Comparison of ENCODE assay signal across 8 cellular contexts in the genomic region with DNA sequence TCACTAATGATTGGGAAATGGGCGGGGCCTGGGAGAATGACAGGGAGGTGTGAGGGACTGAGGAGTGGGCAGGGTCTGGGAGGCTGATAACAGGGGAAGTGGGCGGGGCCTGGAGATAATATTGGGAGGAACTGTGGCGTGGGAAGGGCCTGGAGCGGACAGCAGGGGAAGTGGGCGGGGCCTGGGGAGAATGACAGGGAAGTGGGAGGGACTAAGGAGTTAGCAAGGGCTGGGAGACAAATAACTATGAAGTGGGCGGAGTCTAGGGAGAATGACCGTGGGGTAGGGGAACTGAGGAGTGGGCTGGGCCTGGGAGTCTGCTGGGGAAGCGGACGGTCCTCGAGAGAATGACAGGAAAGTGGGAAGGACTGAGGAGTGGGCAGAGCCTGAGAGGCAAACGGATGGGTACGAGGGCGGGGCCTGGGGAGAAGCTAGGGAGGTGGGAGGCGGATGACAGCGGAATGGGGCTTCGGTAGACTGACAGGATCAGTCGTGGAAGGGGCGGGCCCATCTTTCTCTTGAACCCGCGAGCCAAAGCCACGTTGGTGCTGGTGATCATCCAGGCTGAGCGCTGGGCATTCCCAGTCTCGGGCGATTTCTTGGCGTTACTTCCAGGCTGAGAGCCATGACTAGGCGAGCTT. TPM values are rescaled to one million over a fixed set of nuclear protein-coding genes. Genes with fewer than 3 reads are reported as not detected.
DNase-seq lines count a peak whose midpoint lies in the region; ATAC-seq and TF ChIP-seq lines count a peak whose summit lies in the region.

No MANE protein-coding gene starts in this region.

- ATAC-seq in GM18511 (IDR thresholded peaks at IDR 0.05; ENCODE audit: unreplicated experiment) (peak; percentile 52), HG03520 (IDR thresholded peaks at IDR 0.05; ENCODE audit: unreplicated experiment) (peak; percentile 32)

- POLR2A ChIA-PET in AG04449 (lab: Yijun Ruan, JAX) (interaction anchor here (0.6 to 1.6 kb wide), 3 partner anchors 15 to 112 kb away, joined by 3 to 8 read pairs (median 3); a partner anchor contains a TSS), RWPE1 (lab: Yijun Ruan, JAX; ENCODE audit: low non-redundant PET) (no interaction called here)

- peak overlapping the region; percentile 34 for H3K9ac ChIP-seq in neural cell (ENCODE audit: low read length)

- H3K27ac ChIP-seq in RWPE1 (peak overlapping the region; percentile 80), neural cell (ENCODE audit: low read length) (no peak overlapping the region)

- H3K4me2 ChIP-seq in neural cell (ENCODE audit: low read length), result no peak overlapping the region

- H2AFZ ChIP-seq in neural cell (ENCODE audit: low read depth, low read length), result peak overlapping the region; percentile 65

- DNase-seq in AG04449 (ENCODE audit: low read depth, low spot score), result peak; percentile 40
- peak; percentile 97 for DNase-seq in RWPE1 (ENCODE audit: low spot score)
- DNase-seq in activated effector memory CD4-positive, alpha-beta T cell treated with anti-CD3 and anti-CD28 coated beads, Interleukin-2, amount 50 U/mL, for 16 hours, result peak; percentile 87
- DNase-seq in foreskin fibroblast, result peak; percentile 75 to 87
- peak; percentile 77 for DNase-seq in stromal cell of bone marrow (ENCODE audit: low read depth)

- H3K4me3 ChIP-seq in AG04449 (ENCODE audit: low read depth, low read length), result peak overlapping the region; percentile 73
- H3K4me3 ChIP-seq in foreskin fibroblast (ENCODE audit: low read depth in 1 of 2, low read length in 2 of 2), result peak overlapping the region; percentile 61 to 78
- H3K4me3 ChIP-seq in neural cell (ENCODE audit: low read length), result peak overlapping the region; percentile 63

- no peaks in the 10 kb centered on the region for H3K36me3 ChIP-seq in neural cell (ENCODE audit: insufficient read depth, low read length)

- TF ChIP-seq EP300 in neural cell (conservative IDR thresholded peaks at IDR 0.05; ENCODE audit: poor library complexity, severe bottlenecking), result no peak

- H3K9me3 ChIP-seq in neural cell (ENCODE audit: low read length), result no peaks in the 10 kb centered on the region

- peaks cover 5% of the 10 kb centered on the region for H3K27me3 ChIP-seq in neural cell (ENCODE audit: insufficient read depth, low read depth, low read length)

- no peaks in the 10 kb centered on the region for H4K20me1 ChIP-seq in neural cell (ENCODE audit: insufficient read depth)

- H3K9me2 ChIP-seq in neural cell (ENCODE audit: insufficient read depth, low read length), result no peaks in the 10 kb centered on the region

- TF ChIP-seq RAD21 in neural cell (conservative IDR thresholded peaks at IDR 0.05), result no peak

- TF ChIP-seq CTCF in AG04449 (IDR thresholded peaks at IDR 0.05; ENCODE audit: insufficient read depth, low read length, missing control alignments) (no peak), RWPE1 (conservative IDR thresholded peaks at IDR 0.05; ENCODE audit: low read depth) (no peak), foreskin fibroblast (IDR thresholded peaks at IDR 0.05; ENCODE audit: low read depth, low read length) (no peak), neural cell (IDR thresholded peaks at IDR 0.05; ENCODE audit: poor library complexity, severe bottlenecking) (no peak)

- CTCF ChIA-PET in AG04449 (lab: Yijun Ruan, JAX), result interaction anchor here (0.6 to 5.2 kb wide), 20 partner anchors 9 to 388 kb away, joined by 3 to 93 read pairs (median 4); a partner anchor contains a TSS
- CTCF ChIA-PET in RWPE1 (lab: Yijun Ruan, JAX), result interaction anchor here (0.5 to 1.7 kb wide), 10 partner anchors 10 to 706 kb away, joined by 3 to 14 read pairs (median 4); a partner anchor contains a TSS

- no peaks in the 10 kb centered on the region for H3K79me2 ChIP-seq in neural cell (replicated peaks; ENCODE audit: insufficient read depth, low read length)

- no peaks in the 10 kb centered on the region for H3F3A ChIP-seq in neural cell (ENCODE audit: insufficient read depth, low read length, poor library complexity, severe bottlenecking)

TF ChIP-seq in neural cell, 6 proteins besides CTCF, POLR2A, EP300 and RAD21:
- TF ChIP-seq MXI1 (conservative IDR thresholded peaks at IDR 0.05; ENCODE audit: poor library complexity, severe bottlenecking) (no peak), POLR2AphosphoS5 (IDR thresholded peaks at IDR 0.05) (no peak), SMC3 (conservative IDR thresholded peaks at IDR 0.05; ENCODE audit: poor library complexity) (no peak), EZH2 (IDR thresholded peaks at IDR 0.05; ENCODE audit: borderline replicate concordance, insufficient read depth, low read length, poor library complexity, severe bottlenecking) (no peak), TAF1 (IDR thresholded peaks at IDR 0.05; ENCODE audit: low read depth) (no peak)
- TF ChIP-seq, protein P1, sequence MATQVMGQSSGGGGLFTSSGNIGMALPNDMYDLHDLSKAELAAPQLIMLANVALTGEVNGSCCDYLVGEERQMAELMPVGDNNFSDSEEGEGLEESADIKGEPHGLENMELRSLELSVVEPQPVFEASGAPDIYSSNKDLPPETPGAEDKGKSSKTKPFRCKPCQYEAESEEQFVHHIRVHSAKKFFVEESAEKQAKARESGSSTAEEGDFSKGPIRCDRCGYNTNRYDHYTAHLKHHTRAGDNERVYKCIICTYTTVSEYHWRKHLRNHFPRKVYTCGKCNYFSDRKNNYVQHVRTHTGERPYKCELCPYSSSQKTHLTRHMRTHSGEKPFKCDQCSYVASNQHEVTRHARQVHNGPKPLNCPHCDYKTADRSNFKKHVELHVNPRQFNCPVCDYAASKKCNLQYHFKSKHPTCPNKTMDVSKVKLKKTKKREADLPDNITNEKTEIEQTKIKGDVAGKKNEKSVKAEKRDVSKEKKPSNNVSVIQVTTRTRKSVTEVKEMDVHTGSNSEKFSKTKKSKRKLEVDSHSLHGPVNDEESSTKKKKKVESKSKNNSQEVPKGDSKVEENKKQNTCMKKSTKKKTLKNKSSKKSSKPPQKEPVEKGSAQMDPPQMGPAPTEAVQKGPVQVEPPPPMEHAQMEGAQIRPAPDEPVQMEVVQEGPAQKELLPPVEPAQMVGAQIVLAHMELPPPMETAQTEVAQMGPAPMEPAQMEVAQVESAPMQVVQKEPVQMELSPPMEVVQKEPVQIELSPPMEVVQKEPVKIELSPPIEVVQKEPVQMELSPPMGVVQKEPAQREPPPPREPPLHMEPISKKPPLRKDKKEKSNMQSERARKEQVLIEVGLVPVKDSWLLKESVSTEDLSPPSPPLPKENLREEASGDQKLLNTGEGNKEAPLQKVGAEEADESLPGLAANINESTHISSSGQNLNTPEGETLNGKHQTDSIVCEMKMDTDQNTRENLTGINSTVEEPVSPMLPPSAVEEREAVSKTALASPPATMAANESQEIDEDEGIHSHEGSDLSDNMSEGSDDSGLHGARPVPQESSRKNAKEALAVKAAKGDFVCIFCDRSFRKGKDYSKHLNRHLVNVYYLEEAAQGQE (IDR thresholded peaks at IDR 0.05; ENCODE audit: borderline replicate concordance), result no peak

RNA-seq across cellular contexts. Expression of a gene that starts 14.0 kb away (rescaled TPM):
- 17.8 and 25.9 TPM in 2 replicates for polyA plus RNA-seq in neural cell
- polyA minus RNA-seq in neural cell, result 69.4 and 75.8 TPM in 2 replicates

RNA-seq across cellular contexts. Expression of a gene that starts 14.7 kb away (rescaled TPM):
- 0.86 and 1.3 TPM in 2 replicates for polyA plus RNA-seq in neural cell
- 1.9 and 2.3 TPM in 2 replicates for polyA minus RNA-seq in neural cell

RNA-seq across cellular contexts. Expression of a gene that starts 34.6 kb away (rescaled TPM):
- polyA plus RNA-seq in neural cell, result 0.17 TPM in 1 of 2 replicates, not detected in the other
- not detected in 2 replicates for polyA minus RNA-seq in neural cell

RNA-seq across cellular contexts. Expression of a gene that starts 52.1 kb away (rescaled TPM):
- 0.43 TPM in 1 of 2 replicates, not detected in the other for polyA plus RNA-seq in neural cell
- not detected in 2 replicates for polyA minus RNA-seq in neural cell

RNA-seq across cellular contexts. Expression of a gene that starts 56.5 kb away (rescaled TPM):
- polyA plus RNA-seq in neural cell, result 36.3 and 47.2 TPM in 2 replicates
- 55.5 and 56.2 TPM in 2 replicates for polyA minus RNA-seq in neural cell

Comparison
In these comparisons a context has a peak if more than half of its experiments do, and no peak if none do; other contexts are left out.
1. DNase-seq: peak in every context shown above with its lines; median percentile 97 in RWPE1; 87 in activated effector memory CD4-positive, alpha-beta T cell treated with anti-CD3 and anti-CD28 coated beads, Interleukin-2, amount 50 U/mL, for 16 hours; 81 in foreskin fibroblast; 77 in stromal cell of bone marrow; 40 in AG04449.